ENCODE assay signal across 2 cellular contexts in the genomic region with DNA sequence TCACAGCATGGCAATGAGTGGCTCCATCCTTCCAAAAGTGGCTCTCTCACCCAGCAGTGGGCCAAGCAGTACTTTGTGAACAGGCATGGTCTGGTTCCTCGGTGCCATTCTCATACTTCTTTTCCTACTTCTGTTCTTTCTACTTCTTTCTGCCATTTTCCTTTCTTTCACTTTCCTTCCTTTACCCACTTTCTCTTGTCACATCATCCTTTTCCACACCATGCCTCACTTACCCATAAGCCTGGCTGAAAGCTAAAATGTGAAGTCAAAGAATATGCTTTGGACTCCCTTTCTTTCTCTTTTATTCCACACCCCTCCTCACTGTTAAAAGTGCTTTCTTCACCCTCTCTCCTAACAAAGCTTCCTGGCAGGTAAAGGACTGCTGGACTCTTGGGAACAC.
TF ChIP-seq lines count a peak whose summit lies in the region.

No MANE protein-coding gene starts in this region.

TF ChIP-seq in HEK293, 187 proteins besides CTCF, POLR2A, EP300 and RAD21:
- TF ChIP-seq ZIC2 (tag by site-specific recombination; IDR thresholded peaks at IDR 0.05) (no peak), PRDM1 (tag by site-specific recombination; IDR thresholded peaks at IDR 0.05) (peak; percentile 96)

TF ChIP-seq in WTC11, 78 proteins besides CTCF, POLR2A, EP300 and RAD21:
- TF ChIP-seq FOXP1 (CRISPR knock-in tag; IDR thresholded peaks at IDR 0.05; ENCODE audit: borderline replicate concordance) (no peak), JUN (CRISPR knock-in tag; IDR thresholded peaks at IDR 0.05) (no peak), RELA (CRISPR knock-in tag; IDR thresholded peaks at IDR 0.05; ENCODE audit: borderline replicate concordance) (no peak), NFYB (CRISPR knock-in tag; conservative IDR thresholded peaks at IDR 0.05; ENCODE audit: low read depth) (no peak), ZNF416 (CRISPR knock-in tag; IDR thresholded peaks at IDR 0.05) (no peak), TP53 (CRISPR knock-in tag; IDR thresholded peaks at IDR 0.05) (no peak), JAZF1 (CRISPR knock-in tag; IDR thresholded peaks at IDR 0.05) (no peak)
- TF ChIP-seq, protein P1, sequence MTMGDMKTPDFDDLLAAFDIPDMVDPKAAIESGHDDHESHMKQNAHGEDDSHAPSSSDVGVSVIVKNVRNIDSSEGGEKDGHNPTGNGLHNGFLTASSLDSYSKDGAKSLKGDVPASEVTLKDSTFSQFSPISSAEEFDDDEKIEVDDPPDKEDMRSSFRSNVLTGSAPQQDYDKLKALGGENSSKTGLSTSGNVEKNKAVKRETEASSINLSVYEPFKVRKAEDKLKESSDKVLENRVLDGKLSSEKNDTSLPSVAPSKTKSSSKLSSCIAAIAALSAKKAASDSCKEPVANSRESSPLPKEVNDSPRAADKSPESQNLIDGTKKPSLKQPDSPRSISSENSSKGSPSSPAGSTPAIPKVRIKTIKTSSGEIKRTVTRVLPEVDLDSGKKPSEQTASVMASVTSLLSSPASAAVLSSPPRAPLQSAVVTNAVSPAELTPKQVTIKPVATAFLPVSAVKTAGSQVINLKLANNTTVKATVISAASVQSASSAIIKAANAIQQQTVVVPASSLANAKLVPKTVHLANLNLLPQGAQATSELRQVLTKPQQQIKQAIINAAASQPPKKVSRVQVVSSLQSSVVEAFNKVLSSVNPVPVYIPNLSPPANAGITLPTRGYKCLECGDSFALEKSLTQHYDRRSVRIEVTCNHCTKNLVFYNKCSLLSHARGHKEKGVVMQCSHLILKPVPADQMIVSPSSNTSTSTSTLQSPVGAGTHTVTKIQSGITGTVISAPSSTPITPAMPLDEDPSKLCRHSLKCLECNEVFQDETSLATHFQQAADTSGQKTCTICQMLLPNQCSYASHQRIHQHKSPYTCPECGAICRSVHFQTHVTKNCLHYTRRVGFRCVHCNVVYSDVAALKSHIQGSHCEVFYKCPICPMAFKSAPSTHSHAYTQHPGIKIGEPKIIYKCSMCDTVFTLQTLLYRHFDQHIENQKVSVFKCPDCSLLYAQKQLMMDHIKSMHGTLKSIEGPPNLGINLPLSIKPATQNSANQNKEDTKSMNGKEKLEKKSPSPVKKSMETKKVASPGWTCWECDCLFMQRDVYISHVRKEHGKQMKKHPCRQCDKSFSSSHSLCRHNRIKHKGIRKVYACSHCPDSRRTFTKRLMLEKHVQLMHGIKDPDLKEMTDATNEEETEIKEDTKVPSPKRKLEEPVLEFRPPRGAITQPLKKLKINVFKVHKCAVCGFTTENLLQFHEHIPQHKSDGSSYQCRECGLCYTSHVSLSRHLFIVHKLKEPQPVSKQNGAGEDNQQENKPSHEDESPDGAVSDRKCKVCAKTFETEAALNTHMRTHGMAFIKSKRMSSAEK (CRISPR knock-in tag; IDR thresholded peaks at IDR 0.05; ENCODE audit: borderline replicate concordance), result no peak
TF ChIP-seq in WTC11: peak in this region for 0.
